ENCODE assay signal across 25 cellular contexts in the genomic region with DNA sequence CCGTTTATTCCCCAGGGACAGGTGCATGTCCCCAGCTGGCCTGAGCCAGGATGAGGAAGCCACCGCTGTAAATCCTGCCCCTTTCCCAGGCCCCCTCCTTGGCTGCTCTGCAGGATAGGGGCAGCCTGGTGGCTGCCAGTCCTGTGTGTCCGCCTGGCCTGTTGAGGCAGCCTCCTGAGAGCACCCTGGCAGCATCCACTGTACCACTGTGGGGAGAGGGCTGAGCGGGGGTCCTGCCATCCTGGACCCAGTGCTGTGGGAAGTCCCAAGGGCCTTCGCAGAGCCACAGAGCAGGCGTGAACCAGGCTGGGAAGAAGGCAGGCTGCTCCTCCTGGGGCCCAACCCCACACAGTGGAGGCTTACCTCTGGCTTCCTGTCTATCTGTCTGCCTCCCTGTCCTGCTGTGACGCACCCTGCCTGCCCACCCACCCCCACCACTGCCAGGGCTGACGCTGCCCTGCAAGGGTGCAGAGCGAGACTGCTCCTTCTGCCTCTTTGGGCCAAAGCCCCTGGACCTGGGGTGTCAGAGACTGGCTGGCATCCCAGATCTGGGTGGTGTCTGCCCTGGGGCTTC. TPM values are rescaled to one million over a fixed set of nuclear protein-coding genes. Genes with fewer than 3 reads are reported as not detected.
A peak's percentile ranks its signal among the peaks of the same experiment; 100 is the strongest.
DNase-seq lines count a peak whose midpoint lies in the region; ATAC-seq, FAIRE-seq and TF ChIP-seq lines count a peak whose summit lies in the region.
"Had no signal": no experiment of that assay in that cellular context is flagged by ENCODE, and none has a peak within 500 bp of the region (broad histone marks: within the 10 kb centered on the region; RNA-seq: fewer than 3 reads in every experiment).

No MANE protein-coding gene starts in this region.

- H3K9me3 Mint-ChIP-seq in activated naive CD4-positive, alpha-beta T cell treated with anti-CD3 and anti-CD28 coated beads for 36 hours: no peaks in the 10 kb centered on the region
- H3K9me3 Mint-ChIP-seq in activated T-cell treated with anti-CD3 and anti-CD28 coated beads, Interleukin-2, amount 50 U/mL, for 72 hours: no peaks in the 10 kb centered on the region
- no peaks in the 10 kb centered on the region for H3K9me3 Mint-ChIP-seq in osteocyte (ENCODE audit: unreplicated experiment)
- H3K9me3 Mint-ChIP-seq: activated T-helper 1 cell treated with anti-CD3 and anti-CD28 coated beads, Interleukin-12 subunit alpha, Interleukin-12 subunit beta, Interleukin-2, Interleukin-4 antibody, amounts not matched to agents 30 ng/mL and 10 ng/mL and 1 ng/mL, durations not matched to agents 14 hours and 24 hours and 36 hours; CD8-positive, alpha-beta memory T cell had no signal

- H3K27me3 Mint-ChIP-seq in activated naive CD4-positive, alpha-beta T cell treated with anti-CD3 and anti-CD28 coated beads for 36 hours (ENCODE audit: low read depth): no peaks in the 10 kb centered on the region
- no peaks in the 10 kb centered on the region for H3K27me3 Mint-ChIP-seq in activated T-cell treated with anti-CD3 and anti-CD28 coated beads, Interleukin-2, amount 50 U/mL, for 72 hours (ENCODE audit: low read depth)
- H3K27me3 Mint-ChIP-seq in osteocyte (ENCODE audit: unreplicated experiment): no peaks in the 10 kb centered on the region

- no peak overlapping the region for H3K9ac ChIP-seq in neuronal stem cell (ENCODE audit: low read depth, low read length, poor library complexity)

- H3K23ac ChIP-seq in neuronal stem cell (ENCODE audit: low read depth, low read length, poor library complexity): peak overlapping the region; percentile 62

- H3K36me3 ChIP-seq in HEK293 (ENCODE audit: control insufficient read depth in 2 of 2, insufficient read depth in 1 of 2, low read length in 2 of 2): peaks cover 0 to 67% of the 10 kb centered on the region in 2 experiments; a peak in 2 of 3 replicates
- H3K36me3 ChIP-seq in neuronal stem cell (replicated peaks in 1 of 2; ENCODE audit: control insufficient read depth in 2 of 2, insufficient read depth in 2 of 2, low read length in 2 of 2): peaks cover 36 to 69% of the 10 kb centered on the region in 2 donors
- H3K36me3 ChIP-seq: thyroid gland had no signal

- peaks cover 25% of the 10 kb centered on the region for H3K4me1 Mint-ChIP-seq in activated naive CD4-positive, alpha-beta T cell treated with anti-CD3 and anti-CD28 coated beads for 36 hours (ENCODE audit: low read depth)
- peaks cover 28% of the 10 kb centered on the region for H3K4me1 Mint-ChIP-seq in activated T-cell treated with anti-CD3 and anti-CD28 coated beads, Interleukin-2, amount 50 U/mL, for 72 hours (ENCODE audit: low read depth)
- no peaks in the 10 kb centered on the region for H3K4me1 Mint-ChIP-seq in osteocyte (ENCODE audit: unreplicated experiment)

- no peak overlapping the region for H4K91ac ChIP-seq in neuronal stem cell (ENCODE audit: low read depth, low read length, poor library complexity)

- H3K36me3 Mint-ChIP-seq in activated naive CD4-positive, alpha-beta T cell treated with anti-CD3 and anti-CD28 coated beads for 36 hours (ENCODE audit: low read depth): peaks cover 8% of the 10 kb centered on the region
- peaks cover 1 to 3% of the 10 kb centered on the region in 2 donors for H3K36me3 Mint-ChIP-seq in activated T-cell treated with anti-CD3 and anti-CD28 coated beads, Interleukin-2, amount 50 U/mL, for 72 hours (ENCODE audit: insufficient read depth in 2 of 2)
- H3K36me3 Mint-ChIP-seq in osteocyte (ENCODE audit: unreplicated experiment): peaks cover 9% of the 10 kb centered on the region

- DNase-seq in activated naive CD4-positive, alpha-beta T cell treated with anti-CD3 and anti-CD28 coated beads for 36 hours: peak; percentile 18
- DNase-seq in activated naive CD4-positive, alpha-beta T cell treated with anti-CD3 and anti-CD28 coated beads, Interleukin-2, amount 50 U/mL, for 16 hours: no peak
- no peak for DNase-seq in activated T-cell treated with anti-CD3 and anti-CD28 coated beads, Interleukin-2, amount 50 U/mL, for 72 hours
- DNase-seq in neuronal stem cell (ENCODE audit: low spot score): no peak
- no peak for DNase-seq in osteocyte (ENCODE audit: extremely low spot score, unreplicated experiment)
- no peak for DNase-seq in GM19239 (ENCODE audit: insufficient read length, low spot score)
- DNase-seq: body of pancreas, GF-D8, lower lobe of right lung, NCI-H1694, NCI-H226, NCI-H774, SHP77, thyroid gland had no signal

- H3K18ac ChIP-seq in neuronal stem cell (ENCODE audit: low read length): peak overlapping the region; percentile 69

- no peak overlapping the region for H3K4me3 ChIP-seq in HEK293 (ENCODE audit: low read depth, low read length)
- H3K4me3 ChIP-seq in neuronal stem cell (ENCODE audit: low read length in 2 of 2): no peak overlapping the region
- H3K4me3 ChIP-seq: body of pancreas, esophagus muscularis mucosa, gastroesophageal sphincter, lower lobe of right lung, skin epidermis, thyroid gland had no signal

- peak overlapping the region; percentile 49 for H2BK5ac ChIP-seq in neuronal stem cell (ENCODE audit: low read length)

- H3K27ac Mint-ChIP-seq in activated naive CD4-positive, alpha-beta T cell treated with anti-CD3 and anti-CD28 coated beads for 36 hours: no peak overlapping the region
- no peak overlapping the region for H3K27ac Mint-ChIP-seq in activated T-cell treated with anti-CD3 and anti-CD28 coated beads, Interleukin-2, amount 50 U/mL, for 72 hours
- no peak overlapping the region for H3K27ac Mint-ChIP-seq in osteocyte (ENCODE audit: unreplicated experiment)

- no peak overlapping the region for H4K8ac ChIP-seq in neuronal stem cell (ENCODE audit: low read depth, low read length)

- peak; percentile 43 to 58 for ATAC-seq in activated T-cell treated with anti-CD3 and anti-CD28 coated beads, Interleukin-2, amount 50 U/mL, for 72 hours (replicated peaks in 1 of 2)
- ATAC-seq in GM21717 (IDR thresholded peaks at IDR 0.05; ENCODE audit: unreplicated experiment): no peak
- ATAC-seq: body of pancreas, gastroesophageal sphincter, lower lobe of right lung had no signal

- no peak overlapping the region for H2BK15ac ChIP-seq in neuronal stem cell (ENCODE audit: low read length)

- no CpG with 5 or more reads among the region's 9 CpGs for WGBS in neuronal stem cell (ENCODE audit: extremely low coverage in 2 of 2, insufficient read length in 2 of 2, insufficient replicate concordance in 1 of 2), 2 donors

- H2AK5ac ChIP-seq in neuronal stem cell (ENCODE audit: low read depth, low read length): no peak overlapping the region

- no peak overlapping the region for H2AFZ ChIP-seq in neuronal stem cell (ENCODE audit: low read length)

- no peak overlapping the region for H3K4me3 Mint-ChIP-seq in activated naive CD4-positive, alpha-beta T cell treated with anti-CD3 and anti-CD28 coated beads for 36 hours
- H3K4me3 Mint-ChIP-seq in activated T-cell treated with anti-CD3 and anti-CD28 coated beads, Interleukin-2, amount 50 U/mL, for 72 hours: peak overlapping the region; percentile 82 to 88
- H3K4me3 Mint-ChIP-seq in osteocyte (ENCODE audit: unreplicated experiment): no peak overlapping the region

- H3K4me2 ChIP-seq in neuronal stem cell (ENCODE audit: insufficient read depth, low read length, poor library complexity, severe bottlenecking): no peak overlapping the region

- intact Hi-C loops in activated naive CD4-positive, alpha-beta T cell treated with anti-CD3 and anti-CD28 coated beads for 36 hours (cut with micrococcal nuclease): no loop called here

- POLR2A ChIA-PET in HEK293 (lab: Yijun Ruan, JAX): no interaction called here

- H3K9me3 ChIP-seq in HEK293 (ENCODE audit: control insufficient read depth, insufficient read depth, low read depth, low read length): no peaks in the 10 kb centered on the region
- H3K9me3 ChIP-seq in neuronal stem cell (replicated peaks in 1 of 2; ENCODE audit: control insufficient read depth in 2 of 2, insufficient read depth in 1 of 2, low read depth in 1 of 2, low read length in 2 of 2): peaks cover 0 to 2% of the 10 kb centered on the region in 2 donors
- H3K9me3 ChIP-seq: body of pancreas, esophagus muscularis mucosa, gastroesophageal sphincter, lower lobe of right lung, thyroid gland had no signal

- CTCF ChIA-PET in activated naive CD4-positive, alpha-beta T cell treated with anti-CD3 and anti-CD28 coated beads for 36 hours (lab: Charles Lee): no interaction called here
- CTCF ChIA-PET in HEK293 (lab: Yijun Ruan, JAX): no interaction called here

- peaks cover 5% of the 10 kb centered on the region for H3K79me1 ChIP-seq in neuronal stem cell (ENCODE audit: low read depth, low read length)

- no peak for FAIRE-seq in GM19239 (lab: Jason Lieb, UNC)
- FAIRE-seq: keratinocyte had no signal

- no peak overlapping the region for H3K4ac ChIP-seq in neuronal stem cell (ENCODE audit: low read length)

- TF ChIP-seq CTCF in HEK293 (tag by site-specific recombination; IDR thresholded peaks at IDR 0.05) (no peak), osteocyte (IDR thresholded peaks at IDR 0.05) (no peak)

- H2BK120ac ChIP-seq in neuronal stem cell (ENCODE audit: low read depth, low read length): no peak overlapping the region

- no peak overlapping the region for H3K14ac ChIP-seq in neuronal stem cell (ENCODE audit: low read length)

- H2BK12ac ChIP-seq in neuronal stem cell (ENCODE audit: low read length): no peak overlapping the region

- no peak overlapping the region for H3K27ac ChIP-seq in HEK293 (ENCODE audit: extremely low read depth, low read depth, low read length)
- no peak overlapping the region for H3K27ac ChIP-seq in neuronal stem cell (replicated peaks; ENCODE audit: low read length)
- H3K27ac ChIP-seq: body of pancreas, esophagus muscularis mucosa, gastroesophageal sphincter, lower lobe of right lung, thyroid gland had no signal

- H3K4me1 ChIP-seq in HEK293 (ENCODE audit: control insufficient read depth, insufficient read depth, low read length) (no peaks in the 10 kb centered on the region), neuronal stem cell (ENCODE audit: control insufficient read depth in 2 of 2, insufficient read depth in 1 of 2, low read depth in 1 of 2, low read length in 2 of 2) (no peaks in the 10 kb centered on the region)
- H3K4me1 ChIP-seq: body of pancreas, esophagus muscularis mucosa, gastroesophageal sphincter, lower lobe of right lung, thyroid gland had no signal

- no peaks in the 10 kb centered on the region for H3K27me3 ChIP-seq in neuronal stem cell (ENCODE audit: control insufficient read depth in 3 of 3, insufficient read depth in 3 of 3, low read depth in 1 of 3, low read length in 3 of 3)
- H3K27me3 ChIP-seq: body of pancreas, esophagus muscularis mucosa, gastroesophageal sphincter, thyroid gland had no signal

RNA-seq across cellular contexts. Expression of gene KCTD17, which starts 8.4 kb away (rescaled TPM):
- 10 to 100 TPM; 22.6 to 23.1 TPM for total RNA-seq in activated naive CD4-positive, alpha-beta T cell treated with anti-CD3 and anti-CD28 coated beads for 36 hours
- total RNA-seq in activated T-cell treated with anti-CD3 and anti-CD28 coated beads, Interleukin-2, amount 50 U/mL, for 72 hours: 10 to 100 TPM; 27.9 to 30.1 TPM
- polyA plus RNA-seq in neuronal stem cell (2013, experiment 1 of 2): 46.3 TPM
- 47.4 TPM for polyA plus RNA-seq in neuronal stem cell (2013, experiment 2 of 2)
- total RNA-seq in osteocyte: 35.8 and 39.6 TPM in 2 replicates

RNA-seq across cellular contexts. Expression of gene MPST, which starts 40.4 kb away (rescaled TPM):
- total RNA-seq in activated naive CD4-positive, alpha-beta T cell treated with anti-CD3 and anti-CD28 coated beads for 36 hours: 1 to 10 TPM; 2.8 to 2.9 TPM
- 10 to 100 TPM; 14.2 to 28.1 TPM for total RNA-seq in activated T-cell treated with anti-CD3 and anti-CD28 coated beads, Interleukin-2, amount 50 U/mL, for 72 hours
- 164 TPM for polyA plus RNA-seq in neuronal stem cell (2013, experiment 1 of 2)
- polyA plus RNA-seq in neuronal stem cell (2013, experiment 2 of 2): 164 TPM
- 57.4 and 65.1 TPM in 2 replicates for total RNA-seq in osteocyte

RNA-seq across cellular contexts. Expression of gene TST, which starts 40.7 kb away (rescaled TPM):
- under 1 TPM; 0.38 to 0.44 TPM for total RNA-seq in activated naive CD4-positive, alpha-beta T cell treated with anti-CD3 and anti-CD28 coated beads for 36 hours
- total RNA-seq in activated T-cell treated with anti-CD3 and anti-CD28 coated beads, Interleukin-2, amount 50 U/mL, for 72 hours: 1 to 10 TPM; 3.5 to 6.7 TPM
- 29.6 TPM for polyA plus RNA-seq in neuronal stem cell (2013, experiment 1 of 2)
- 29.3 TPM for polyA plus RNA-seq in neuronal stem cell (2013, experiment 2 of 2)
- total RNA-seq in osteocyte: 20.5 and 21.1 TPM in 2 replicates

RNA-seq across cellular contexts. Expression of gene TMPRSS6, which starts 49.5 kb away (rescaled TPM):
- total RNA-seq in activated naive CD4-positive, alpha-beta T cell treated with anti-CD3 and anti-CD28 coated beads for 36 hours: 10 to 100 TPM; 10.7 to 10.9 TPM
- total RNA-seq in activated T-cell treated with anti-CD3 and anti-CD28 coated beads, Interleukin-2, amount 50 U/mL, for 72 hours: 10 to 100 TPM; 26.8 to 59.4 TPM
- 0.01 TPM for polyA plus RNA-seq in neuronal stem cell (2013, experiment 1 of 2)
- not detected for polyA plus RNA-seq in neuronal stem cell (2013, experiment 2 of 2)
- not detected in 2 replicates for total RNA-seq in osteocyte
- total RNA-seq: esophagus muscularis mucosa, gastroesophageal sphincter, OCI-LY7, pulmonary artery endothelial cell had no signal
- polyA plus RNA-seq: AG04450, keratinocyte had no signal

Comparison
In these comparisons a context has a peak if more than half of its experiments do, and no peak if none do; other contexts are left out.
1. H3K4me3 Mint-ChIP-seq: peak in activated T-cell treated with anti-CD3 and anti-CD28 coated beads, Interleukin-2, amount 50 U/mL, for 72 hours (2 of 2); none in activated naive CD4-positive, alpha-beta T cell treated with anti-CD3 and anti-CD28 coated beads for 36 hours (single experiment) and osteocyte (single experiment).